10 cellular contexts compared by ENCODE assay signal in genomic region chr3:114566162-114566755, GRCh38.
DNase-seq lines count a peak whose midpoint lies in the region; ATAC-seq and TF ChIP-seq lines count a peak whose summit lies in the region.
"Had no signal": no experiment of that assay in that cellular context is flagged by ENCODE, and none has a peak within 500 bp of the region (broad histone marks: within the 10 kb centered on the region; RNA-seq: fewer than 3 reads in every experiment).

No MANE protein-coding gene starts in this region.

- H3K27ac ChIP-seq in BLaER1 (no peak overlapping the region), HCT116 (ENCODE audit: low read depth, low read length) (peak overlapping the region; percentile 46), breast epithelium (peak overlapping the region in 1 of 2 donors; percentile 8)

- ATAC-seq in GM18873 (IDR thresholded peaks at IDR 0.05; ENCODE audit: low FRiP score, unreplicated experiment) (peak; percentile 88), HCT116 (no peak; the same call in 1 of the 2 replicates), HG03575 (IDR thresholded peaks at IDR 0.05; ENCODE audit: extremely low read depth, insufficient number of reproducible peaks, low FRiP score, unreplicated experiment) (peak; percentile 81)
- ATAC-seq: effector memory CD8-positive, alpha-beta T cell had no signal

- H3K9me2 ChIP-seq in HCT116 (ENCODE audit: insufficient read depth), result no peaks in the 10 kb centered on the region

- POLR2A ChIA-PET in HCT116 (lab: Charles Lee), result interaction anchor here (0.7 kb wide), 1 partner anchor 22 kb away, joined by 3 read pairs; no protein-coding TSS in a partner anchor

- no peaks in the 10 kb centered on the region for H3K9me3 ChIP-seq in BLaER1
- 0 out of 4 replicates have a peak, but pooled peaks cover 0 to 5% of the 10 kb centered on the region in 2 experiments for H3K9me3 ChIP-seq in HCT116 (ENCODE audit: control insufficient read depth in 1 of 2, insufficient read depth in 1 of 2, low read depth in 1 of 2, low read length in 2 of 2)
- no peaks in the 10 kb centered on the region for H3K9me3 ChIP-seq in breast epithelium

- TF ChIP-seq RAD21 in HCT116 (IDR thresholded peaks at IDR 0.05; ENCODE audit: low read depth), result no peak

- RAD21 ChIA-PET in HCT116 (lab: Charles Lee; ENCODE audit: low non-redundant PET in 1 of 2, low total read pairs in 2 of 2, uncharacterized antibody in 2 of 2, unreplicated experiment in 2 of 2), result no interaction called here

- H3K36me3 ChIP-seq in BLaER1, result no peaks in the 10 kb centered on the region
- peaks cover 0 to 21% of the 10 kb centered on the region in 2 experiments; a peak in 2 of 4 replicates for H3K36me3 ChIP-seq in HCT116 (ENCODE audit: control insufficient read depth in 1 of 2, insufficient read depth in 2 of 2, low read length in 2 of 2)
- H3K36me3 ChIP-seq in breast epithelium, result peaks cover 4% of the 10 kb centered on the region

- H3K4me1 ChIP-seq in BLaER1 (peaks cover 7% of the 10 kb centered on the region), HCT116 (ENCODE audit: control insufficient read depth in 1 of 2, insufficient read depth in 2 of 2, low read length in 2 of 2) (peaks cover 44 to 50% of the 10 kb centered on the region in 2 experiments), breast epithelium (no peaks in the 10 kb centered on the region)

- H3K4me3 ChIP-seq in BLaER1 (no peak overlapping the region), HCT116 (replicated peaks in 1 of 2; ENCODE audit: low read depth in 1 of 2, low read length in 2 of 2) (no peak overlapping the region), breast epithelium (no peak overlapping the region)

- peaks cover 98% of the 10 kb centered on the region for H3K79me2 ChIP-seq in HCT116 (ENCODE audit: insufficient read depth, low read length)

- H3K4me2 ChIP-seq in BLaER1 (peak overlapping the region; percentile 8; the same call in 1 of the 2 replicates), HCT116 (ENCODE audit: low read length) (peak overlapping the region; percentile 13; the same call in 1 of the 2 replicates)

- CTCF ChIA-PET in HCT116 (lab: Charles Lee), result no interaction called here

- DNase-seq in HCT116 (ENCODE audit: low read depth, low spot score) (no peak), DMS153 treated with DMSO at 0.1 percent for 48 hours (lab: John Stamatoyannopoulos, UW; ENCODE audit: unreplicated experiment) (no peak), anterior cingulate cortex (lab: John Stamatoyannopoulos, UW) (no peak), RPMI8226 (no peak), breast epithelium (ENCODE audit: low spot score in 2 of 2) (no peak)
- DNase-seq: activated effector memory CD4-positive, alpha-beta T cell treated with anti-CD3 and anti-CD28 coated beads, Interleukin-2, amount 50 U/mL, for 16 hours; effector memory CD8-positive, alpha-beta T cell had no signal

- TF ChIP-seq CTCF in HCT116 (IDR thresholded peaks at IDR 0.05 in 2 of 3, conservative IDR thresholded peaks at IDR 0.05 in 1 of 3; ENCODE audit: borderline replicate concordance in 1 of 3, insufficient read depth in 1 of 3, low read depth in 2 of 3, low read length in 2 of 3) (no peak), breast epithelium (IDR thresholded peaks at IDR 0.05) (no peak)

- no TSS peak for BruUV-seq in HCT116 (replicated peaks; lab: Mats Ljungman, UMichigan)

- H4K20me1 ChIP-seq in BLaER1, result no peaks in the 10 kb centered on the region
- H4K20me1 ChIP-seq in HCT116 (ENCODE audit: insufficient read depth), result no peaks in the 10 kb centered on the region

- TF ChIP-seq POLR2A in HCT116 (IDR thresholded peaks at IDR 0.05; ENCODE audit: borderline replicate concordance, extremely low read depth, insufficient read depth, insufficient read length), result no peak
- TF ChIP-seq POLR2A in breast epithelium (IDR thresholded peaks at IDR 0.05), result no peak

- H2AFZ ChIP-seq in HCT116 (ENCODE audit: low read depth, low read length, poor library complexity, severe bottlenecking), result no peak overlapping the region

- H3K27me3 ChIP-seq in BLaER1, result no peaks in the 10 kb centered on the region
- H3K27me3 ChIP-seq in HCT116 (ENCODE audit: insufficient read depth, low read length), result no peaks in the 10 kb centered on the region
- H3K27me3 ChIP-seq in breast epithelium, result no peaks in the 10 kb centered on the region

- intact Hi-C loops in HCT116 (cut with micrococcal nuclease), result no loop called here
- intact Hi-C loops in breast epithelium (cut with DNase I; ENCODE audit: low total_unique reads), result no loop called here

- H3K9ac ChIP-seq in BLaER1 (no peak overlapping the region), HCT116 (ENCODE audit: low read length) (no peak overlapping the region)

TF ChIP-seq in HCT116, 20 proteins besides CTCF, POLR2A, EP300 and RAD21:
- no peak for TF ChIP-seq CBX3 (IDR thresholded peaks at IDR 0.05; ENCODE audit: low read depth)
- no peak for TF ChIP-seq FOSL1 (IDR thresholded peaks at IDR 0.05; ENCODE audit: low read depth)
- no peak for TF ChIP-seq EZH2phosphoT487 (IDR thresholded peaks at IDR 0.05; ENCODE audit: borderline replicate concordance)
- no peak for TF ChIP-seq ZFX (IDR thresholded peaks at IDR 0.05)
- no peak for TF ChIP-seq POLR2AphosphoS5 (IDR thresholded peaks at IDR 0.05; ENCODE audit: low read depth, low read length)
- TF ChIP-seq SP1 (IDR thresholded peaks at IDR 0.05; ENCODE audit: low read depth), result peak; percentile 17; the same call in 1 of the 2 replicates
TF ChIP-seq in HCT116: peak in this region for 1.
